ENCODE assay signal across 21 cellular contexts in genomic region chr2:114076961-114077360, GRCh38.
"Had no signal": no experiment of that assay in that cellular context is flagged by ENCODE, and none has a peak within 500 bp of the region (broad histone marks: within the 10 kb centered on the region; RNA-seq: fewer than 3 reads in every experiment).

No MANE protein-coding gene starts in this region.

- H3K9me3 Mint-ChIP-seq: effector memory CD8-positive, alpha-beta T cell; natural killer cell had no signal

- H3K4me1 Mint-ChIP-seq: natural killer cell had no signal

- H3K36me3 ChIP-seq: esophagus squamous epithelium, lower lobe of right lung, pancreas, stomach, thyroid gland had no signal

- H3K36me3 Mint-ChIP-seq: natural killer cell had no signal

- ATAC-seq: effector memory CD8-positive, alpha-beta T cell; left ventricle myocardium superior; lower lobe of right lung; natural killer cell; pancreas; sciatic nerve had no signal

- H3K9me3 ChIP-seq: esophagus squamous epithelium, pancreas, stomach, thyroid gland had no signal

- H3K27ac ChIP-seq: coronary artery, esophagus squamous epithelium, lower lobe of right lung, pancreas, stomach, thyroid gland had no signal

- H3K27ac Mint-ChIP-seq: effector memory CD8-positive, alpha-beta T cell; natural killer cell had no signal

- H3K4me1 ChIP-seq: esophagus squamous epithelium, lower lobe of right lung, pancreas, stomach, thyroid gland had no signal

- H3K4me3 Mint-ChIP-seq: effector memory CD8-positive, alpha-beta T cell; natural killer cell had no signal

- FAIRE-seq: endometrium, keratinocyte, pancreas had no signal

- DNase-seq: effector memory CD8-positive, alpha-beta T cell; erythroblast; esophagus squamous epithelium; foreskin melanocyte; left ventricle myocardium superior; lower lobe of right lung; natural killer cell; pancreas; stimulated activated CD4-positive, alpha-beta T cell treated with anti-CD3 and anti-CD28 coated beads, Interleukin-12 subunit alpha, Interleukin-12 subunit beta, amount 100 ng/mL, for 4 hours; stimulated activated CD4-positive, alpha-beta T cell treated with anti-CD3 and anti-CD28 coated beads, Interleukin-1b, Interleukin-23, amount 100 ng/mL, for 48 hours; stimulated activated CD4-positive, alpha-beta T cell treated with anti-CD3 and anti-CD28 coated beads, Interleukin-4, amount 100 ng/mL, for 1 hour; stimulated activated CD8-positive, alpha-beta memory T cell treated with anti-CD3 and anti-CD28 coated beads, Interleukin-4, amount 100 ng/mL, for 48 hours; stimulated activated naive CD4-positive, alpha-beta T cell; stomach; thyroid gland; trophoblast cell had no signal

- H3K27me3 ChIP-seq: esophagus squamous epithelium, pancreas, stomach, thyroid gland had no signal

- H3K4me3 ChIP-seq: coronary artery, esophagus squamous epithelium, lower lobe of right lung, pancreas, smooth muscle cell, stomach, thyroid gland had no signal
